In the genomic region with DNA sequence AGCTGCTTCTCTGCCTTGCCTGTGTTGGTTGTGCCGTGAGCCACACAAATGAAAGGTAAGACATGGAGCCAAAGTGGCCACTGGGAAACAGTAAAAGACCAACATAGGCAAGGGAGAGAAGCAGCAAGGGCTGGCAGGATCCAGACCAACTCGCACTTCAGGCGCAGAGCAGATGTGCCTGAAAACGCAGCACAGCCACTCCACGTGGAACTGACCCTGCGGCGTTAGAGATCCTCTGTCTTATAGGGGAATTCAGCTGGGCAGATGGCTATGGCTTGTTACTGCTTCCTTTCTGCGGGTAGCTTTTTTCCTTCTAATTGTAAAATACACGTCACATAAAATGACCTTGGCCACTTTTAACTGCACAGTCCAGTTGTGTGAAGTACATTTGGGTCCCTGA, we compare ENCODE assay signal across 21 cellular contexts. TPM values are rescaled to one million over a fixed set of nuclear protein-coding genes. Genes with fewer than 3 reads are reported as not detected.
DNase-seq lines count a peak whose midpoint lies in the region; ATAC-seq, FAIRE-seq and TF ChIP-seq lines count a peak whose summit lies in the region.
"Had no signal": no experiment of that assay in that cellular context is flagged by ENCODE, and none has a peak within 500 bp of the region (broad histone marks: within the 10 kb centered on the region; RNA-seq: fewer than 3 reads in every experiment).

No MANE protein-coding gene starts in this region.

- no peak overlapping the region for H3K4me3 Mint-ChIP-seq in activated naive CD8-positive, alpha-beta T cell treated with anti-CD3 and anti-CD28 coated beads for 36 hours
- no peak overlapping the region for H3K4me3 Mint-ChIP-seq in activated naive CD8-positive, alpha-beta T cell treated with anti-CD3 and anti-CD28 coated beads, Interleukin-2, amount 50 U/mL, for 24 hours
- peak overlapping the region; percentile 23 for H3K4me3 Mint-ChIP-seq in endothelial cell (ENCODE audit: unreplicated experiment)
- H3K4me3 Mint-ChIP-seq: CD4-positive, CD25-positive, alpha-beta regulatory T cell; CD8-positive, alpha-beta memory T cell; H9 had no signal

- TF ChIP-seq RAD21 in K562 (CRISPR knock-in tag; conservative IDR thresholded peaks at IDR 0.05 in 1 of 2, IDR thresholded peaks at IDR 0.05 in 1 of 2), result no peak

- in situ Hi-C loops in K562 (cut with MboI) (loop anchor here (25.0 kb wide), 1 partner anchor 791 kb away; no protein-coding TSS in a partner anchor), GM13976 (cut with MboI; ENCODE audit: low sequenced_read_pairs, unreplicated experiment) (no loop called here)

- H3K9me1 ChIP-seq in K562 (ENCODE audit: control insufficient read depth, insufficient read depth, low read length), result no peaks in the 10 kb centered on the region

- CTCF ChIA-PET in K562 (lab: Yijun Ruan, JAX; ENCODE audit: low intra/inter-chr PET ratio), result no interaction called here

- H3K4me1 Mint-ChIP-seq in activated naive CD8-positive, alpha-beta T cell treated with anti-CD3 and anti-CD28 coated beads for 36 hours, result peaks cover 13% of the 10 kb centered on the region
- H3K4me1 Mint-ChIP-seq in activated naive CD8-positive, alpha-beta T cell treated with anti-CD3 and anti-CD28 coated beads, Interleukin-2, amount 50 U/mL, for 24 hours, result peaks cover 11% of the 10 kb centered on the region
- H3K4me1 Mint-ChIP-seq in endothelial cell (ENCODE audit: unreplicated experiment), result peaks cover 40% of the 10 kb centered on the region
- H3K4me1 Mint-ChIP-seq: H9 had no signal

- DNase-seq in activated naive CD8-positive, alpha-beta T cell treated with anti-CD3 and anti-CD28 coated beads for 36 hours, result no peak
- DNase-seq in activated naive CD8-positive, alpha-beta T cell treated with anti-CD3 and anti-CD28 coated beads, Interleukin-2, amount 50 U/mL, for 24 hours, result no peak
- DNase-seq in K562 (ENCODE audit: extremely low read depth in 1 of 4, low spot score in 3 of 4) (no peak), endothelial cell (ENCODE audit: low spot score) (no peak), GM13976 (ENCODE audit: low spot score) (no peak)
- DNase-seq: ACHN; BE2C; C1 segment of cervical spinal cord; CD4-positive, CD25-positive, alpha-beta regulatory T cell; CD8-positive, alpha-beta memory T cell; COR-L47; H9; KBM-7 had no signal

- H3K27ac ChIP-seq in K562 (ENCODE audit: extremely low read depth, low read depth, low read length) (no peak overlapping the region), neutrophil (peak overlapping the region; percentile 2)

- H3K9me3 ChIP-seq in K562 (replicated peaks; ENCODE audit: control insufficient read depth, insufficient read depth, low read depth, low read length) (no peaks in the 10 kb centered on the region), neutrophil (no peaks in the 10 kb centered on the region)
- H3K9me3 ChIP-seq: BE2C had no signal

- no peaks in the 10 kb centered on the region for H3K9me3 Mint-ChIP-seq in activated naive CD8-positive, alpha-beta T cell treated with anti-CD3 and anti-CD28 coated beads for 36 hours
- H3K9me3 Mint-ChIP-seq in activated naive CD8-positive, alpha-beta T cell treated with anti-CD3 and anti-CD28 coated beads, Interleukin-2, amount 50 U/mL, for 24 hours, result no peaks in the 10 kb centered on the region
- no peaks in the 10 kb centered on the region for H3K9me3 Mint-ChIP-seq in endothelial cell (ENCODE audit: unreplicated experiment)
- H3K9me3 Mint-ChIP-seq: CD4-positive, CD25-positive, alpha-beta regulatory T cell; CD8-positive, alpha-beta memory T cell; H9 had no signal

- no peak overlapping the region for H3K4me3 ChIP-seq in K562
- H3K4me3 ChIP-seq in neutrophil (ENCODE audit: low read depth in 1 of 2, low read length in 1 of 2), result no peak overlapping the region

- POLR2A ChIA-PET in K562 (lab: Yijun Ruan, JAX), result interaction anchor here (0.5 to 6.9 kb wide), 4 partner anchors 9 to 445 kb away, joined by 3 to 49 read pairs (median 32); partner anchors contain the start of genes GHRL and SEC13

- FAIRE-seq in K562 (lab: Jason Lieb, UNC), result no peak
- FAIRE-seq: A204.1, G401.6, GM12891, H1 had no signal

- peaks cover 3% of the 10 kb centered on the region; the same call in 1 of the 3 replicates for H3K79me2 ChIP-seq in K562 (ENCODE audit: control insufficient read depth, insufficient read depth, low read length)

- H3K9ac ChIP-seq in K562 (ENCODE audit: insufficient read depth in 1 of 2, low read depth in 2 of 2, low read length in 2 of 2), result no peak overlapping the region

- H3K4me2 ChIP-seq in K562 (ENCODE audit: insufficient read depth, low read length), result no peak overlapping the region

- H3K27me3 ChIP-seq in K562 (ENCODE audit: control insufficient read depth in 2 of 2, insufficient read depth in 2 of 2, low read length in 2 of 2), result no peaks in the 10 kb centered on the region
- no peaks in the 10 kb centered on the region for H3K27me3 ChIP-seq in neutrophil
- H3K27me3 ChIP-seq: BE2C had no signal

- TF ChIP-seq EP300 in K562 (IDR thresholded peaks at IDR 0.05; ENCODE audit: low read length), result no peak

- no peaks in the 10 kb centered on the region; a peak in 1 of 5 replicates for H3K4me1 ChIP-seq in K562 (replicated peaks in 1 of 2; ENCODE audit: control insufficient read depth in 2 of 2, insufficient read depth in 2 of 2, low read length in 2 of 2)
- H3K4me1 ChIP-seq in neutrophil (ENCODE audit: control insufficient read depth in 1 of 2, insufficient read depth in 1 of 2, low read depth in 1 of 2, low read length in 1 of 2), result no peaks in the 10 kb centered on the region
- H3K4me1 ChIP-seq: BE2C had no signal

- H2AFZ ChIP-seq in K562 (ENCODE audit: low read depth, low read length), result no peak overlapping the region

- ATAC-seq in activated naive CD8-positive, alpha-beta T cell treated with anti-CD3 and anti-CD28 coated beads, Interleukin-2, amount 50 U/mL, for 24 hours, result no peak
- ATAC-seq in K562, result no peak
- ATAC-seq in GM18498 (IDR thresholded peaks at IDR 0.05; ENCODE audit: unreplicated experiment), result no peak
- no peak for ATAC-seq in HG03095 (IDR thresholded peaks at IDR 0.05; ENCODE audit: unreplicated experiment)

- peak overlapping the region; percentile 51 for H3K27ac Mint-ChIP-seq in activated naive CD8-positive, alpha-beta T cell treated with anti-CD3 and anti-CD28 coated beads for 36 hours
- no peak overlapping the region for H3K27ac Mint-ChIP-seq in activated naive CD8-positive, alpha-beta T cell treated with anti-CD3 and anti-CD28 coated beads, Interleukin-2, amount 50 U/mL, for 24 hours
- H3K27ac Mint-ChIP-seq in endothelial cell (ENCODE audit: unreplicated experiment), result peak overlapping the region; percentile 52
- H3K27ac Mint-ChIP-seq: H9 had no signal

- TF ChIP-seq CTCF in K562 (IDR thresholded peaks at IDR 0.05 in 2 of 3, conservative IDR thresholded peaks at IDR 0.05 in 1 of 3; ENCODE audit: insufficient read depth in 2 of 3, low read depth in 1 of 3, low read length in 3 of 3), result no peak
- TF ChIP-seq CTCF in endothelial cell (IDR thresholded peaks at IDR 0.05; ENCODE audit: unreplicated experiment), result no peak
- no peak for TF ChIP-seq CTCF in neutrophil (IDR thresholded peaks at IDR 0.05)
- TF ChIP-seq CTCF in GM13976 (IDR thresholded peaks at IDR 0.05; ENCODE audit: borderline replicate concordance, control extremely low read depth, extremely low read depth, insufficient read depth, missing control alignments), result no peak

- TF ChIP-seq POLR2A in K562 (conservative IDR thresholded peaks at IDR 0.05), result 0 out of 2 replicates have a peak, but pooled peaks have one; percentile 3

- no peaks in the 10 kb centered on the region for H3K27me3 Mint-ChIP-seq in activated naive CD8-positive, alpha-beta T cell treated with anti-CD3 and anti-CD28 coated beads for 36 hours
- no peaks in the 10 kb centered on the region for H3K27me3 Mint-ChIP-seq in activated naive CD8-positive, alpha-beta T cell treated with anti-CD3 and anti-CD28 coated beads, Interleukin-2, amount 50 U/mL, for 24 hours
- H3K27me3 Mint-ChIP-seq in endothelial cell (ENCODE audit: unreplicated experiment), result peaks cover 4% of the 10 kb centered on the region
- H3K27me3 Mint-ChIP-seq: CD4-positive, CD25-positive, alpha-beta regulatory T cell; CD8-positive, alpha-beta memory T cell had no signal

- no peaks in the 10 kb centered on the region; the same call in none of the 2 replicates for H4K20me1 ChIP-seq in K562 (replicated peaks; ENCODE audit: control insufficient read depth, insufficient read depth, low read length)

- H3K36me3 Mint-ChIP-seq in activated naive CD8-positive, alpha-beta T cell treated with anti-CD3 and anti-CD28 coated beads for 36 hours, result peaks cover 20% of the 10 kb centered on the region
- peaks cover 63% of the 10 kb centered on the region for H3K36me3 Mint-ChIP-seq in activated naive CD8-positive, alpha-beta T cell treated with anti-CD3 and anti-CD28 coated beads, Interleukin-2, amount 50 U/mL, for 24 hours (ENCODE audit: low read depth)
- peaks cover 80% of the 10 kb centered on the region for H3K36me3 Mint-ChIP-seq in endothelial cell (ENCODE audit: low read depth, unreplicated experiment)

- intact Hi-C loops in K562 (cut with micrococcal nuclease), result no loop called here

- 94% methylated on average over 9 of the region's 9 CpGs for WGBS in K562 (ENCODE audit: insufficient coverage, low coverage, missing lambda C conversion rate)

- H3K36me3 ChIP-seq in K562 (ENCODE audit: control insufficient read depth, insufficient read depth, low read length) (peaks cover 92% of the 10 kb centered on the region), neutrophil (peaks cover 80% of the 10 kb centered on the region)

- no TSS peak for BruUV-seq in K562 (replicated peaks; lab: Mats Ljungman, UMichigan)

RNA-seq across cellular contexts. Expression of gene GHRL, which starts 10.4 kb away (rescaled TPM):
- under 1 TPM; 0.38 to 0.41 TPM for total RNA-seq in activated naive CD8-positive, alpha-beta T cell treated with anti-CD3 and anti-CD28 coated beads for 36 hours
- total RNA-seq in K562 (2011; cell fraction: chromatin; rRNA removed; ENCODE audit: low replicate concordance), result 1.2 and 1.5 TPM in 2 replicates
- 0.83 and 1.1 TPM in 2 replicates for total RNA-seq in K562 (2011; cell fraction: nucleolus; rRNA removed)
- total RNA-seq in K562 (2011; cell fraction: nucleoplasm; rRNA removed), result 0.84 and 1.6 TPM in 2 replicates
- total RNA-seq in K562 (2014; rRNA removed), result 0.45 TPM in 1 of 2 replicates, not detected in the other
- not detected in 2 replicates for total RNA-seq in K562 (2014; rRNA removed; fragmentation: Illumina TruSeq; extraction: Trizol)
- 0.60 TPM in 1 of 2 replicates, not detected in the other for total RNA-seq in K562 (2015; rRNA removed; fragmentation: Illumina TruSeq; extraction: Trizol)
- total RNA-seq in K562 (2021), result 0.29 and 0.34 TPM in 2 replicates
- 0.08 and 0.09 TPM in 2 replicates for polyA plus RNA-seq in K562 (2011; rRNA removed)
- polyA plus RNA-seq in K562 (2011; cell fraction: cytosol; rRNA removed), result 0.06 TPM in 1 of 2 replicates, not detected in the other
- 0.35 and 0.75 TPM in 2 replicates for polyA plus RNA-seq in K562 (2011; cell fraction: nucleus; rRNA removed)
- 0.51 and 0.53 TPM in 2 replicates for polyA plus RNA-seq in K562 (2012)
- polyA plus RNA-seq in K562 (2014; fragmentation: Illumina TruSeq; extraction: Trizol), result 0.15 TPM in 1 of 2 replicates, not detected in the other
- polyA plus RNA-seq in K562 (2014; fragmentation: Nextera tagmentation; extraction: Ambion mirVana), result not detected
- polyA plus RNA-seq in K562 (2014; rRNA removed), result 0.16 and 0.19 TPM in 2 replicates
- 0.21 TPM in 1 of 2 replicates, not detected in the other for polyA minus RNA-seq in K562 (2011; rRNA and poly(A)+ RNA removed)
- polyA minus RNA-seq in K562 (2011; cell fraction: cytosol; rRNA and poly(A)+ RNA removed), result not detected in 2 replicates
- 0.22 TPM in 1 of 2 replicates, not detected in the other for polyA minus RNA-seq in K562 (2011; cell fraction: nucleus; rRNA and poly(A)+ RNA removed)
- 0.62 TPM for total RNA-seq in endothelial cell (ENCODE audit: unreplicated experiment)
- total RNA-seq: HT-29 had no signal

RNA-seq across cellular contexts. Expression of gene SEC13, which starts 17.8 kb away (rescaled TPM):
- total RNA-seq in activated naive CD8-positive, alpha-beta T cell treated with anti-CD3 and anti-CD28 coated beads for 36 hours, result 100 to 1,000 TPM in 1 of 2 experiments, 10 to 100 TPM in 1; 99.4 to 103 TPM
- total RNA-seq in K562 (2011; cell fraction: chromatin; rRNA removed; ENCODE audit: low replicate concordance), result 285 and 425 TPM in 2 replicates
- 250 and 265 TPM in 2 replicates for total RNA-seq in K562 (2011; cell fraction: nucleolus; rRNA removed)
- total RNA-seq in K562 (2011; cell fraction: nucleoplasm; rRNA removed), result 278 and 337 TPM in 2 replicates
- total RNA-seq in K562 (2014; rRNA removed), result 256 and 318 TPM in 2 replicates
- total RNA-seq in K562 (2014; rRNA removed; fragmentation: Illumina TruSeq; extraction: Trizol), result 124 and 145 TPM in 2 replicates
- total RNA-seq in K562 (2015; rRNA removed; fragmentation: Illumina TruSeq; extraction: Trizol), result 192 and 196 TPM in 2 replicates
- 199 and 209 TPM in 2 replicates for total RNA-seq in K562 (2021)
- polyA plus RNA-seq in K562 (2011; rRNA removed), result 199 and 308 TPM in 2 replicates
- polyA plus RNA-seq in K562 (2011; cell fraction: cytosol; rRNA removed), result 331 and 334 TPM in 2 replicates
- polyA plus RNA-seq in K562 (2011; cell fraction: nucleus; rRNA removed), result 250 and 306 TPM in 2 replicates
- polyA plus RNA-seq in K562 (2012), result 186 and 201 TPM in 2 replicates
- 274 and 284 TPM in 2 replicates for polyA plus RNA-seq in K562 (2014; fragmentation: Illumina TruSeq; extraction: Trizol)
- polyA plus RNA-seq in K562 (2014; fragmentation: Nextera tagmentation; extraction: Ambion mirVana), result 100 to 1,000 TPM in 1 of 2 experiments, 10 to 100 TPM in 1; 71.5 to 116 TPM
- polyA plus RNA-seq in K562 (2014; rRNA removed), result 152 and 181 TPM in 2 replicates
- polyA minus RNA-seq in K562 (2011; rRNA and poly(A)+ RNA removed), result 268 and 286 TPM in 2 replicates
- polyA minus RNA-seq in K562 (2011; cell fraction: cytosol; rRNA and poly(A)+ RNA removed), result 204 and 250 TPM in 2 replicates
- 102 and 172 TPM in 2 replicates for polyA minus RNA-seq in K562 (2011; cell fraction: nucleus; rRNA and poly(A)+ RNA removed)
- 367 TPM for total RNA-seq in endothelial cell (ENCODE audit: unreplicated experiment)

RNA-seq across cellular contexts. Expression of gene TATDN2, which starts 54.8 kb away (rescaled TPM):
- total RNA-seq in activated naive CD8-positive, alpha-beta T cell treated with anti-CD3 and anti-CD28 coated beads for 36 hours, result 10 to 100 TPM; 41.6 to 48.5 TPM
- total RNA-seq in K562 (2011; cell fraction: chromatin; rRNA removed; ENCODE audit: low replicate concordance), result 72.5 and 115 TPM in 2 replicates
- total RNA-seq in K562 (2011; cell fraction: nucleolus; rRNA removed), result 71.2 and 76.0 TPM in 2 replicates
- total RNA-seq in K562 (2011; cell fraction: nucleoplasm; rRNA removed), result 73.4 and 78.1 TPM in 2 replicates
- total RNA-seq in K562 (2014; rRNA removed), result 10.9 and 14.7 TPM in 2 replicates
- total RNA-seq in K562 (2014; rRNA removed; fragmentation: Illumina TruSeq; extraction: Trizol), result 25.0 and 25.8 TPM in 2 replicates
- 29.0 and 30.3 TPM in 2 replicates for total RNA-seq in K562 (2015; rRNA removed; fragmentation: Illumina TruSeq; extraction: Trizol)
- 38.8 and 44.7 TPM in 2 replicates for total RNA-seq in K562 (2021)
- polyA plus RNA-seq in K562 (2011; rRNA removed), result 20.8 and 27.2 TPM in 2 replicates
- polyA plus RNA-seq in K562 (2011; cell fraction: cytosol; rRNA removed), result 20.7 and 21.3 TPM in 2 replicates
- 33.0 and 34.2 TPM in 2 replicates for polyA plus RNA-seq in K562 (2011; cell fraction: nucleus; rRNA removed)
- 25.7 and 36.1 TPM in 2 replicates for polyA plus RNA-seq in K562 (2012)
- polyA plus RNA-seq in K562 (2014; fragmentation: Illumina TruSeq; extraction: Trizol), result 34.9 and 36.6 TPM in 2 replicates
- polyA plus RNA-seq in K562 (2014; fragmentation: Nextera tagmentation; extraction: Ambion mirVana), result 1 to 10 TPM; 5.2 to 7.9 TPM
- polyA plus RNA-seq in K562 (2014; rRNA removed), result 23.7 and 28.0 TPM in 2 replicates
- 27.0 and 40.2 TPM in 2 replicates for polyA minus RNA-seq in K562 (2011; rRNA and poly(A)+ RNA removed)
- polyA minus RNA-seq in K562 (2011; cell fraction: cytosol; rRNA and poly(A)+ RNA removed), result 13.5 and 22.0 TPM in 2 replicates
- 27.6 and 34.4 TPM in 2 replicates for polyA minus RNA-seq in K562 (2011; cell fraction: nucleus; rRNA and poly(A)+ RNA removed)
- total RNA-seq in endothelial cell (ENCODE audit: unreplicated experiment), result 41.2 TPM
